Comparison of ENCODE assay signal across 9 cellular contexts in genomic region chr12:8584093-8584877, GRCh38. TPM values are rescaled to one million over a fixed set of nuclear protein-coding genes. Genes with fewer than 3 reads are reported as not detected.
"Had no signal": no experiment of that assay in that cellular context is flagged by ENCODE, and none has a peak within 500 bp of the region (broad histone marks: within the 10 kb centered on the region; RNA-seq: fewer than 3 reads in every experiment).

No MANE protein-coding gene starts in this region.

RNA-seq across cellular contexts. Expression of gene AICDA, which starts 28.4 kb away (rescaled TPM):
- total RNA-seq: epithelial cell of proximal tubule, esophagus squamous epithelium, foreskin keratinocyte, kidney, left ventricle myocardium superior, osteocyte, suprapubic skin, thyroid gland had no signal
- polyA plus RNA-seq: foreskin keratinocyte, immature natural killer cell had no signal

RNA-seq across cellular contexts. Expression of gene CLEC4E, which starts 43.6 kb away (rescaled TPM):
- total RNA-seq: foreskin keratinocyte, osteocyte had no signal
- polyA plus RNA-seq: foreskin keratinocyte, immature natural killer cell had no signal
